10 cellular contexts compared by ENCODE assay signal in genomic region chr10:101617102-101617823, GRCh38. TPM values are rescaled to one million over a fixed set of nuclear protein-coding genes. Genes with fewer than 3 reads are reported as not detected.
DNase-seq lines count a peak whose midpoint lies in the region; ATAC-seq and TF ChIP-seq lines count a peak whose summit lies in the region.
"Had no signal": no experiment of that assay in that cellular context is flagged by ENCODE, and none has a peak within 500 bp of the region (broad histone marks: within the 10 kb centered on the region; RNA-seq: fewer than 3 reads in every experiment).

No MANE protein-coding gene starts in this region.

- intact Hi-C loops in A673 (cut with micrococcal nuclease; ENCODE audit: unreplicated experiment), result no loop called here

- H3K4me3 ChIP-seq in A673 (ENCODE audit: low read depth, low read length, poor library complexity, severe bottlenecking), result no peak overlapping the region

- no peaks in the 10 kb centered on the region for H3K4me1 ChIP-seq in A673 (ENCODE audit: insufficient read depth, low read length, poor library complexity, severe bottlenecking)

- POLR2A ChIA-PET in A673 (lab: Charles Lee; ENCODE audit: low non-redundant PET), result no interaction called here
- POLR2A ChIA-PET in RWPE1 (lab: Yijun Ruan, JAX; ENCODE audit: low non-redundant PET), result no interaction called here

- no peak for ATAC-seq in HG03045 (IDR thresholded peaks at IDR 0.05; ENCODE audit: unreplicated experiment)

- DNase-seq in A673 (ENCODE audit: low spot score) (peak; percentile 28), NCI-H2227 (lab: John Stamatoyannopoulos, UW; ENCODE audit: unreplicated experiment) (peak; percentile 54), dermis blood vessel endothelial cell (peak; percentile 10), HT-29 (ENCODE audit: low spot score) (no peak), cerebellum (ENCODE audit: low spot score) (no peak), RWPE1 (ENCODE audit: low spot score) (no peak)
- DNase-seq: activated T-cell treated with anti-CD3 and anti-CD28 coated beads, Interleukin-2, amount 50 U/mL, for 48 hours; midbrain had no signal

- CTCF ChIA-PET in A673 (lab: Charles Lee) (interaction anchor here (1.5 kb wide), 1 partner anchor 15 kb away, joined by 4 read pairs; no protein-coding TSS in a partner anchor), RWPE1 (lab: Yijun Ruan, JAX) (interaction anchor here (0.5 to 0.6 kb wide), 2 partner anchors 107 to 177 kb away, joined by 3 to 7 read pairs; no protein-coding TSS in a partner anchor)

- 0 out of 2 replicates have a peak, but pooled peaks have one; percentile 11 for TF ChIP-seq CTCF in A673 (conservative IDR thresholded peaks at IDR 0.05; ENCODE audit: low read depth, low read length)
- peak; percentile 16; the same call in 1 of the 2 replicates for TF ChIP-seq CTCF in GM12874 (IDR thresholded peaks at IDR 0.05; ENCODE audit: insufficient read depth, low read depth, low read length)
- TF ChIP-seq CTCF in RWPE1 (conservative IDR thresholded peaks at IDR 0.05; ENCODE audit: low read depth), result no peak

- no TSS peak for BruUV-seq in A673 (replicated peaks; lab: Mats Ljungman, UMichigan)

- H3K36me3 ChIP-seq in A673 (ENCODE audit: insufficient read depth, low read length, poor library complexity, severe bottlenecking), result no peaks in the 10 kb centered on the region

- H3K9me3 ChIP-seq in A673 (ENCODE audit: low read depth, low read length, poor library complexity, severe bottlenecking), result no peaks in the 10 kb centered on the region

- H3K27me3 ChIP-seq in A673 (replicated peaks; ENCODE audit: insufficient read depth, low read depth, low read length, poor library complexity), result no peaks in the 10 kb centered on the region

- H3K27ac ChIP-seq in A673 (ENCODE audit: low read depth, low read length, poor library complexity, severe bottlenecking) (no peak overlapping the region), RWPE1 (no peak overlapping the region)

RNA-seq across cellular contexts. Expression of gene DPCD, which starts 29.1 kb away (rescaled TPM):
- total RNA-seq in A673 (2021), result 32.5 and 35.4 TPM in 2 replicates
- 22.4 and 28.1 TPM in 2 replicates for total RNA-seq in dermis blood vessel endothelial cell
- total RNA-seq in HT-29 (2014; rRNA removed; shearing (Covaris generic)), result 22.1 and 35.7 TPM in 2 replicates
- total RNA-seq in cerebellum, result 13.1 TPM

RNA-seq across cellular contexts. Expression of gene POLL, which starts 29.2 kb away (rescaled TPM):
- 27.2 and 30.6 TPM in 2 replicates for total RNA-seq in A673 (2021)
- 11.7 and 16.3 TPM in 2 replicates for total RNA-seq in dermis blood vessel endothelial cell
- total RNA-seq in HT-29 (2014; rRNA removed; shearing (Covaris generic)), result 22.6 and 32.0 TPM in 2 replicates
- 14.4 TPM for total RNA-seq in cerebellum

Comparison
In these comparisons a context has a peak if more than half of its experiments do, and no peak if none do; other contexts are left out.
1. DNase-seq: peak in A673 (single experiment), NCI-H2227 (single experiment) and dermis blood vessel endothelial cell (single experiment); none in HT-29 (single experiment), cerebellum (single experiment) and RWPE1 (single experiment).